24 cellular contexts compared by ENCODE assay signal in genomic region chr2:241458687-241459086, GRCh38.
"Had no signal": no experiment of that assay in that cellular context is flagged by ENCODE, and none has a peak within 500 bp of the region (broad histone marks: within the 10 kb centered on the region; RNA-seq: fewer than 3 reads in every experiment).

No MANE protein-coding gene starts in this region.

- DNase-seq: activated CD4-positive, alpha-beta T cell treated with anti-CD3 and anti-CD28 coated beads for 1 hour; activated CD4-positive, alpha-beta T cell treated with anti-CD3 and anti-CD28 coated beads, Interleukin-2, amount 50 U/mL, for 1 hour; activated CD8-positive, alpha-beta T cell treated with anti-CD3 and anti-CD28 coated beads for 36 hours; activated T-cell treated with anti-CD3 and anti-CD28 coated beads, Interleukin-2, amount 50 U/mL, for 4 hours; dermis blood vessel endothelial cell; effector CD4-positive, alpha-beta T cell; islet precursor cell; left ventricle myocardium superior; naive B cell; retina; small intestine; stimulated activated CD4-positive, alpha-beta T cell treated with anti-CD3 and anti-CD28 coated beads, Interleukin-1b, Interleukin-23, amount 100 ng/mL, for 48 hours; stimulated activated naive CD4-positive, alpha-beta T cell; T-helper 17 cell; T1000; tibial artery had no signal

- H3K27ac Mint-ChIP-seq: activated CD8-positive, alpha-beta T cell treated with anti-CD3 and anti-CD28 coated beads for 36 hours; activated T-helper 17 cell treated with anti-CD3 and anti-CD28 coated beads, Interleukin-2, amount 50 U/mL, for 72 hours; naive B cell; T-helper 17 cell; WTC11 had no signal

- H3K27ac ChIP-seq: pancreas, prostate gland, suprapubic skin, tibial artery had no signal

- ATAC-seq: activated CD8-positive, alpha-beta T cell treated with anti-CD3 and anti-CD28 coated beads for 36 hours; activated naive CD4-positive, alpha-beta T cell treated with anti-CD3 and anti-CD28 coated beads, Interleukin-2, amount 50 U/mL, for 72 hours; activated T-cell treated with anti-CD3 and anti-CD28 coated beads, Interleukin-2, amount 50 U/mL, for 4 hours; activated T-helper 17 cell treated with anti-CD3 and anti-CD28 coated beads, Interleukin-2, amount 50 U/mL, for 72 hours; left ventricle myocardium superior; pancreas; sciatic nerve; T-helper 17 cell; WTC11 had no signal

- H3K9me3 Mint-ChIP-seq: activated CD8-positive, alpha-beta T cell treated with anti-CD3 and anti-CD28 coated beads for 36 hours; activated naive CD4-positive, alpha-beta T cell treated with anti-CD3 and anti-CD28 coated beads, Interleukin-2, amount 50 U/mL, for 72 hours; activated T-cell treated with anti-CD3 and anti-CD28 coated beads, Interleukin-2, amount 50 U/mL, for 4 hours; activated T-helper 17 cell treated with anti-CD3 and anti-CD28 coated beads, Interleukin-2, amount 50 U/mL, for 72 hours; central memory CD8-positive, alpha-beta T cell; naive B cell; WTC11 had no signal

- H3K4me1 Mint-ChIP-seq: activated T-helper 17 cell treated with anti-CD3 and anti-CD28 coated beads, Interleukin-2, amount 50 U/mL, for 72 hours; central memory CD8-positive, alpha-beta T cell; naive B cell; T-helper 17 cell had no signal

- H3K9me3 ChIP-seq: pancreas, prostate gland, suprapubic skin, tibial artery had no signal

- H3K36me3 ChIP-seq: pancreas, prostate gland had no signal

- H3K27me3 ChIP-seq: pancreas, suprapubic skin, tibial artery had no signal

- H3K4me3 Mint-ChIP-seq: activated CD8-positive, alpha-beta T cell treated with anti-CD3 and anti-CD28 coated beads for 36 hours; activated T-cell treated with anti-CD3 and anti-CD28 coated beads, Interleukin-2, amount 50 U/mL, for 4 hours; activated T-helper 17 cell treated with anti-CD3 and anti-CD28 coated beads, Interleukin-2, amount 50 U/mL, for 72 hours; central memory CD8-positive, alpha-beta T cell; naive B cell; T-helper 17 cell; WTC11 had no signal

- H3K4me3 ChIP-seq: pancreas, prostate gland, suprapubic skin, tibial artery had no signal

- H3K36me3 Mint-ChIP-seq: activated naive CD4-positive, alpha-beta T cell treated with anti-CD3 and anti-CD28 coated beads, Interleukin-2, amount 50 U/mL, for 72 hours; naive B cell; WTC11 had no signal

- H3K4me1 ChIP-seq: suprapubic skin, tibial artery had no signal

- H3K27me3 Mint-ChIP-seq: activated T-helper 17 cell treated with anti-CD3 and anti-CD28 coated beads, Interleukin-2, amount 50 U/mL, for 72 hours; central memory CD8-positive, alpha-beta T cell; T-helper 17 cell had no signal
